Comparison of ENCODE assay signal across 15 cellular contexts in genomic region chr19:16454519-16454918, GRCh38. TPM values are rescaled to one million over a fixed set of nuclear protein-coding genes. Genes with fewer than 3 reads are reported as not detected.
DNase-seq lines count a peak whose midpoint lies in the region; ATAC-seq and TF ChIP-seq lines count a peak whose summit lies in the region.
"Had no signal": no experiment of that assay in that cellular context is flagged by ENCODE, and none has a peak within 500 bp of the region (broad histone marks: within the 10 kb centered on the region; RNA-seq: fewer than 3 reads in every experiment).

No MANE protein-coding gene starts in this region.

- peaks cover 13% of the 10 kb centered on the region for H3K36me3 Mint-ChIP-seq in stimulated activated effector memory CD8-positive, alpha-beta T cell treated with anti-CD3 and anti-CD28 coated beads, Interleukin-12 subunit alpha, Interleukin-12 subunit beta, amount 100 ng/mL, for 72 hours
- peaks cover 4% of the 10 kb centered on the region for H3K36me3 Mint-ChIP-seq in activated naive CD4-positive, alpha-beta T cell treated with anti-CD3 and anti-CD28 coated beads for 36 hours (ENCODE audit: low read depth)

- peaks cover 63% of the 10 kb centered on the region for H3K4me1 Mint-ChIP-seq in stimulated activated effector memory CD8-positive, alpha-beta T cell treated with anti-CD3 and anti-CD28 coated beads, Interleukin-12 subunit alpha, Interleukin-12 subunit beta, amount 100 ng/mL, for 72 hours
- peaks cover 38% of the 10 kb centered on the region for H3K4me1 Mint-ChIP-seq in activated naive CD4-positive, alpha-beta T cell treated with anti-CD3 and anti-CD28 coated beads for 36 hours (ENCODE audit: low read depth)

- TF ChIP-seq CTCF in right lobe of liver (IDR thresholded peaks at IDR 0.05) (no peak), SK-N-SH (IDR thresholded peaks at IDR 0.05) (no peak)

- H3K36me3 ChIP-seq in HUES64 (ENCODE audit: insufficient read depth, low read length) (no peaks in the 10 kb centered on the region; the same call in 1 of the 2 replicates), right lobe of liver (no peaks in the 10 kb centered on the region), SK-N-SH (replicated peaks in 1 of 2; ENCODE audit: control insufficient read depth in 1 of 2, insufficient read depth in 2 of 2, low read length in 1 of 2) (no peaks in the 10 kb centered on the region)
- H3K36me3 ChIP-seq: prostate gland had no signal

- no peaks in the 10 kb centered on the region for H3K9me2 ChIP-seq in SK-N-SH

- no peak for TF ChIP-seq EP300 in SK-N-SH (IDR thresholded peaks at IDR 0.05; ENCODE audit: borderline replicate concordance in 1 of 2, low read depth in 1 of 2, low read length in 1 of 2)

- no peaks in the 10 kb centered on the region for H3K27me3 ChIP-seq in HUES64 (ENCODE audit: insufficient read depth, low read length)
- H3K27me3 ChIP-seq in right lobe of liver: no peaks in the 10 kb centered on the region
- no peaks in the 10 kb centered on the region for H3K27me3 ChIP-seq in SK-N-SH (ENCODE audit: insufficient read depth)

- no peak overlapping the region for H2AFZ ChIP-seq in SK-N-SH (ENCODE audit: low read depth)

- CTCF ChIA-PET in SK-N-SH (lab: Yijun Ruan, JAX): interaction anchor here (1.4 to 6.6 kb wide), 2 partner anchors 9 to 12 kb away, joined by 3 to 45 read pairs; no protein-coding TSS in a partner anchor
- CTCF ChIA-PET in activated naive CD4-positive, alpha-beta T cell treated with anti-CD3 and anti-CD28 coated beads for 36 hours (lab: Charles Lee): no interaction called here

- ATAC-seq in right lobe of liver (peak; percentile 69 to 84 (median 74)), GM21825 (IDR thresholded peaks at IDR 0.05; ENCODE audit: unreplicated experiment) (no peak), GM19023 (IDR thresholded peaks at IDR 0.05; ENCODE audit: unreplicated experiment) (no peak)
- ATAC-seq in stimulated activated effector memory CD8-positive, alpha-beta T cell treated with anti-CD3 and anti-CD28 coated beads, Interleukin-12 subunit alpha, Interleukin-12 subunit beta, amount 100 ng/mL, for 72 hours: no peak
- ATAC-seq: CD8-positive, alpha-beta T cell had no signal

- peaks cover 36% of the 10 kb centered on the region for H3K4me1 ChIP-seq in HUES64 (ENCODE audit: insufficient read depth, low read length)
- peaks cover 0 to 22% (median 7%) of the 10 kb centered on the region in 4 donors for H3K4me1 ChIP-seq in right lobe of liver
- peaks cover 23 to 43% of the 10 kb centered on the region in 2 experiments; a peak in 3 of 4 replicates for H3K4me1 ChIP-seq in SK-N-SH (ENCODE audit: control insufficient read depth in 1 of 2, insufficient read depth in 2 of 2, low read depth in 1 of 2, low read length in 1 of 2)

- H3K4me3 ChIP-seq in HUES64 (ENCODE audit: low read length) (no peak overlapping the region), right lobe of liver (no peak overlapping the region), SK-N-SH (ENCODE audit: low read depth in 2 of 2, low read length in 1 of 2) (no peak overlapping the region)
- H3K4me3 ChIP-seq: prostate gland had no signal

- no peak overlapping the region for H3K4me2 ChIP-seq in SK-N-SH

- H4K20me1 ChIP-seq in SK-N-SH (ENCODE audit: insufficient read depth): peaks cover 12% of the 10 kb centered on the region; the same call in 1 of the 2 replicates

- 93% methylated on average over 5 of the region's 5 CpGs for WGBS in HUES64
- 41% methylated on average over 5 of the region's 5 CpGs for WGBS in right lobe of liver (ENCODE audit: insufficient coverage, low coverage, low lambda C conversion rate, missing lambda C conversion rate)
- 85% methylated on average over 5 of the region's 5 CpGs for WGBS in SK-N-SH (ENCODE audit: low lambda C conversion rate)

- no peak for TF ChIP-seq RAD21 in SK-N-SH (IDR thresholded peaks at IDR 0.05; ENCODE audit: low read length)

- POLR2A ChIA-PET in SK-N-SH (lab: Yijun Ruan, JAX): interaction anchor here (0.7 kb wide), 1 partner anchor 41 kb away, joined by 3 read pairs; the partner anchor contains the start of genes C19orf44 and CALR3

- peaks cover 12% of the 10 kb centered on the region for H3F3A ChIP-seq in SK-N-SH (replicated peaks; ENCODE audit: insufficient read depth)

- H3K27ac ChIP-seq in HUES64 (ENCODE audit: low read depth, low read length) (peak overlapping the region; percentile 19; the same call in 1 of the 2 replicates), caudate nucleus (ENCODE audit: low read depth, low read length) (peak overlapping the region; percentile 30), right lobe of liver (peak overlapping the region in 2 of 3 donors; percentile 6 to 49), SK-N-SH (ENCODE audit: low read depth in 2 of 2, low read length in 1 of 2) (no peak overlapping the region)

- peaks cover 3% of the 10 kb centered on the region for H3K9me3 Mint-ChIP-seq in stimulated activated effector memory CD8-positive, alpha-beta T cell treated with anti-CD3 and anti-CD28 coated beads, Interleukin-12 subunit alpha, Interleukin-12 subunit beta, amount 100 ng/mL, for 72 hours
- no peaks in the 10 kb centered on the region for H3K9me3 Mint-ChIP-seq in activated naive CD4-positive, alpha-beta T cell treated with anti-CD3 and anti-CD28 coated beads for 36 hours

- no peak overlapping the region for H3K4me3 Mint-ChIP-seq in stimulated activated effector memory CD8-positive, alpha-beta T cell treated with anti-CD3 and anti-CD28 coated beads, Interleukin-12 subunit alpha, Interleukin-12 subunit beta, amount 100 ng/mL, for 72 hours
- no peak overlapping the region for H3K4me3 Mint-ChIP-seq in activated naive CD4-positive, alpha-beta T cell treated with anti-CD3 and anti-CD28 coated beads for 36 hours
- H3K4me3 Mint-ChIP-seq: CD8-positive, alpha-beta T cell had no signal

- intact Hi-C loops in right lobe of liver (cut with DNase I): no loop called here
- intact Hi-C loops in activated naive CD4-positive, alpha-beta T cell treated with anti-CD3 and anti-CD28 coated beads for 36 hours (cut with micrococcal nuclease): no loop called here

- H3K9me3 ChIP-seq in HUES64 (ENCODE audit: insufficient read depth, low read depth, low read length): no peaks in the 10 kb centered on the region
- no peaks in the 10 kb centered on the region for H3K9me3 ChIP-seq in right lobe of liver
- no peaks in the 10 kb centered on the region for H3K9me3 ChIP-seq in SK-N-SH
- H3K9me3 ChIP-seq: prostate gland had no signal

- no peak for TF ChIP-seq POLR2A in right lobe of liver (IDR thresholded peaks at IDR 0.05)

- DNase-seq in caudate nucleus (lab: John Stamatoyannopoulos, UW) (no peak), right lobe of liver (peak in 1 of 3 donors; percentile 68), SK-N-SH (no peak)
- no peak for DNase-seq in stimulated activated effector memory CD8-positive, alpha-beta T cell treated with anti-CD3 and anti-CD28 coated beads, Interleukin-12 subunit alpha, Interleukin-12 subunit beta, amount 100 ng/mL, for 72 hours (ENCODE audit: low spot score in 2 of 2)
- no peak for DNase-seq in activated naive CD4-positive, alpha-beta T cell treated with anti-CD3 and anti-CD28 coated beads for 36 hours
- DNase-seq: activated T-cell treated with anti-CD3 and anti-CD28 coated beads, Interleukin-2, amount 50 U/mL, for 48 hours; CD8-positive, alpha-beta T cell; IMR-90; NCI-H1048; stimulated activated CD4-positive, alpha-beta T cell treated with anti-CD3 and anti-CD28 coated beads, Interleukin-1b, Interleukin-23, amount 100 ng/mL, for 48 hours; SW 1271 had no signal

- H3K9ac ChIP-seq in HUES64 (ENCODE audit: low read depth, low read length) (no peak overlapping the region), SK-N-SH (no peak overlapping the region)

- peak overlapping the region; percentile 76 for H3K27ac Mint-ChIP-seq in stimulated activated effector memory CD8-positive, alpha-beta T cell treated with anti-CD3 and anti-CD28 coated beads, Interleukin-12 subunit alpha, Interleukin-12 subunit beta, amount 100 ng/mL, for 72 hours
- no peak overlapping the region for H3K27ac Mint-ChIP-seq in activated naive CD4-positive, alpha-beta T cell treated with anti-CD3 and anti-CD28 coated beads for 36 hours
- H3K27ac Mint-ChIP-seq: CD8-positive, alpha-beta T cell had no signal

- H3K79me2 ChIP-seq in SK-N-SH (ENCODE audit: insufficient read depth): peaks cover 85% of the 10 kb centered on the region

- no peaks in the 10 kb centered on the region for H3K27me3 Mint-ChIP-seq in activated naive CD4-positive, alpha-beta T cell treated with anti-CD3 and anti-CD28 coated beads for 36 hours (ENCODE audit: low read depth)

TF ChIP-seq in SK-N-SH, 30 proteins besides CTCF, POLR2A, EP300 and RAD21 (continues in another document):
- TF ChIP-seq EZH2phosphoT487 (IDR thresholded peaks at IDR 0.05; ENCODE audit: borderline replicate concordance, low read depth): no peak
- TF ChIP-seq, protein P1, sequence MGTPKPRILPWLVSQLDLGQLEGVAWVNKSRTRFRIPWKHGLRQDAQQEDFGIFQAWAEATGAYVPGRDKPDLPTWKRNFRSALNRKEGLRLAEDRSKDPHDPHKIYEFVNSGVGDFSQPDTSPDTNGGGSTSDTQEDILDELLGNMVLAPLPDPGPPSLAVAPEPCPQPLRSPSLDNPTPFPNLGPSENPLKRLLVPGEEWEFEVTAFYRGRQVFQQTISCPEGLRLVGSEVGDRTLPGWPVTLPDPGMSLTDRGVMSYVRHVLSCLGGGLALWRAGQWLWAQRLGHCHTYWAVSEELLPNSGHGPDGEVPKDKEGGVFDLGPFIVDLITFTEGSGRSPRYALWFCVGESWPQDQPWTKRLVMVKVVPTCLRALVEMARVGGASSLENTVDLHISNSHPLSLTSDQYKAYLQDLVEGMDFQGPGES (IDR thresholded peaks at IDR 0.05; ENCODE audit: low read depth, low read length): no peak

RNA-seq across cellular contexts. Expression of gene EPS15L1, which starts 17.3 kb away (rescaled TPM):
- polyA plus RNA-seq in HUES64 (2013, experiment 1 of 2): 24.4 TPM
- polyA plus RNA-seq in HUES64 (2013, experiment 2 of 2): 27.1 TPM
- total RNA-seq in right lobe of liver: 10 to 100 TPM in 4 of 6 experiments, 1 to 10 TPM in 2; 6.3 to 22.5 (median 13.8) TPM
- polyA plus RNA-seq in SK-N-SH (2012; rRNA removed): 16.0 and 18.7 TPM in 2 replicates
- 12.7 and 14.8 TPM in 2 replicates for polyA plus RNA-seq in SK-N-SH (2012; cell fraction: cytosol; rRNA removed)
- 31.2 and 35.4 TPM in 2 replicates for polyA plus RNA-seq in SK-N-SH (2012; cell fraction: nucleus; rRNA removed)
- 10 to 100 TPM; 17.3 to 21.0 TPM for total RNA-seq in activated naive CD4-positive, alpha-beta T cell treated with anti-CD3 and anti-CD28 coated beads for 36 hours

RNA-seq across cellular contexts. Expression of gene CALR3, which starts 41.4 kb away (rescaled TPM):
- polyA plus RNA-seq in HUES64 (2013, experiment 1 of 2): 0.15 TPM
- not detected for polyA plus RNA-seq in HUES64 (2013, experiment 2 of 2)
- not detected for total RNA-seq in right lobe of liver
- not detected in 2 replicates for polyA plus RNA-seq in SK-N-SH (2012; rRNA removed)
- 0.01 TPM in 1 of 2 replicates, not detected in the other for polyA plus RNA-seq in SK-N-SH (2012; cell fraction: cytosol; rRNA removed)
- not detected in 2 replicates for polyA plus RNA-seq in SK-N-SH (2012; cell fraction: nucleus; rRNA removed)
- total RNA-seq in activated naive CD4-positive, alpha-beta T cell treated with anti-CD3 and anti-CD28 coated beads for 36 hours: not detected
- total RNA-seq: CD8-positive, alpha-beta T cell; IMR-90 had no signal
- polyA plus RNA-seq: IMR-90 had no signal

RNA-seq across cellular contexts. Expression of gene C19orf44, which starts 41.7 kb away (rescaled TPM):
- 4.6 TPM for polyA plus RNA-seq in HUES64 (2013, experiment 1 of 2)
- polyA plus RNA-seq in HUES64 (2013, experiment 2 of 2): 4.4 TPM
- total RNA-seq in right lobe of liver: 1 to 10 TPM; 1.8 to 4.3 (median 2.5) TPM
- polyA plus RNA-seq in SK-N-SH (2012; rRNA removed): 5.1 and 6.0 TPM in 2 replicates
- 3.7 and 4.7 TPM in 2 replicates for polyA plus RNA-seq in SK-N-SH (2012; cell fraction: cytosol; rRNA removed)
- polyA plus RNA-seq in SK-N-SH (2012; cell fraction: nucleus; rRNA removed): 17.9 and 22.3 TPM in 2 replicates
- 1 to 10 TPM; 2.1 to 2.6 TPM for total RNA-seq in activated naive CD4-positive, alpha-beta T cell treated with anti-CD3 and anti-CD28 coated beads for 36 hours

Comparison
In these comparisons a context has a peak if more than half of its experiments do, and no peak if none do; other contexts are left out.
1. H3K27ac ChIP-seq: peak in HUES64 (single experiment), caudate nucleus (single experiment) and right lobe of liver (2 of 3); none in SK-N-SH (0 of 2).
2. ATAC-seq: peak in right lobe of liver (4 of 4); none in stimulated activated effector memory CD8-positive, alpha-beta T cell treated with anti-CD3 and anti-CD28 coated beads, Interleukin-12 subunit alpha, Interleukin-12 subunit beta, amount 100 ng/mL, for 72 hours (single experiment), GM21825 (single experiment) and GM19023 (single experiment).